ENCODE assay signal across 15 cellular contexts in genomic region chr3:55000946-55001345, GRCh38.
DNase-seq lines count a peak whose midpoint lies in the region; ATAC-seq and TF ChIP-seq lines count a peak whose summit lies in the region.
"Had no signal": no experiment of that assay in that cellular context is flagged by ENCODE, and none has a peak within 500 bp of the region (broad histone marks: within the 10 kb centered on the region; RNA-seq: fewer than 3 reads in every experiment).

No MANE protein-coding gene starts in this region.

- no peaks in the 10 kb centered on the region for H3K36me3 ChIP-seq in parathyroid adenoma (ENCODE audit: control insufficient read depth, insufficient read depth, low read length)
- no peaks in the 10 kb centered on the region for H3K36me3 ChIP-seq in aorta (ENCODE audit: control insufficient read depth in 1 of 2, insufficient read depth in 2 of 2, low read length in 1 of 2)
- H3K36me3 ChIP-seq: BE2C had no signal

- H3K27ac ChIP-seq in parathyroid adenoma: peak overlapping the region; percentile 29
- H3K27ac ChIP-seq in aorta (ENCODE audit: low read depth in 1 of 2, low read length in 2 of 2): no peak overlapping the region

- ATAC-seq in aorta (ENCODE audit: low FRiP score): no peak
- ATAC-seq: GM12878, Right ventricle myocardium inferior had no signal

- H3K9ac ChIP-seq in parathyroid adenoma: no peak overlapping the region

- H3K9me3 Mint-ChIP-seq in glutamatergic neuron (ENCODE audit: unreplicated experiment) (peaks cover 3% of the 10 kb centered on the region), nephron progenitor cell (no peaks in the 10 kb centered on the region), HFFc6 (no peaks in the 10 kb centered on the region)

- DNase-seq in LHCN-M2 (ENCODE audit: low read depth) (peak; percentile 39), amniotic epithelial cell (ENCODE audit: low read depth) (peak; percentile 23), glutamatergic neuron (no peak), nephron progenitor cell (no peak), HFFc6 (no peak), NCI-H526 treated with DMSO at 0.1 percent for 48 hours (lab: John Stamatoyannopoulos, UW) (no peak), aorta (no peak)
- DNase-seq: DND-41, NCI-H1694, NCI-H526 had no signal

- H3K27me3 Mint-ChIP-seq in glutamatergic neuron (ENCODE audit: unreplicated experiment): peaks cover 2% of the 10 kb centered on the region
- peaks cover 7% of the 10 kb centered on the region for H3K27me3 Mint-ChIP-seq in nephron progenitor cell (ENCODE audit: low read depth, poor library complexity)
- H3K27me3 Mint-ChIP-seq in HFFc6 (ENCODE audit: insufficient read depth): peaks cover 2% of the 10 kb centered on the region; the same call in 1 of the 2 replicates
- H3K27me3 Mint-ChIP-seq: IgD-negative memory B cell had no signal

- H3K9me3 ChIP-seq in parathyroid adenoma (ENCODE audit: control insufficient read depth, low read length): no peaks in the 10 kb centered on the region
- H3K9me3 ChIP-seq in aorta (ENCODE audit: control insufficient read depth, low read length): no peaks in the 10 kb centered on the region
- H3K9me3 ChIP-seq: BE2C had no signal

- H3K36me3 Mint-ChIP-seq in glutamatergic neuron (ENCODE audit: unreplicated experiment): no peaks in the 10 kb centered on the region
- no peaks in the 10 kb centered on the region for H3K36me3 Mint-ChIP-seq in nephron progenitor cell (ENCODE audit: low read depth)
- H3K36me3 Mint-ChIP-seq in HFFc6 (ENCODE audit: low read depth): no peaks in the 10 kb centered on the region
- H3K36me3 Mint-ChIP-seq: IgD-negative memory B cell had no signal

- H3K27me3 ChIP-seq in parathyroid adenoma (ENCODE audit: control insufficient read depth, insufficient read depth, low read length) (no peaks in the 10 kb centered on the region), aorta (ENCODE audit: control insufficient read depth in 1 of 2, insufficient read depth in 2 of 2, low read length in 1 of 2) (no peaks in the 10 kb centered on the region)
- H3K27me3 ChIP-seq: BE2C had no signal

- H2AFZ ChIP-seq in parathyroid adenoma: no peak overlapping the region

- 85% methylated on average over 4 of the region's 4 CpGs for WGBS in aorta, 2 donors

- H3K27ac Mint-ChIP-seq in glutamatergic neuron (ENCODE audit: unreplicated experiment) (peak overlapping the region; percentile 67), nephron progenitor cell (no peak overlapping the region), HFFc6 (no peak overlapping the region)

- no peak overlapping the region for H3K4me2 ChIP-seq in parathyroid adenoma (ENCODE audit: low read length)

- no peaks in the 10 kb centered on the region for H3K79me2 ChIP-seq in parathyroid adenoma

- intact Hi-C loops in aorta (cut with DNase I): no loop called here

- H3K4me1 Mint-ChIP-seq in glutamatergic neuron (ENCODE audit: low read depth, unreplicated experiment) (peaks cover 14% of the 10 kb centered on the region), nephron progenitor cell (peaks cover 52% of the 10 kb centered on the region), HFFc6 (ENCODE audit: low read depth) (peaks cover 27% of the 10 kb centered on the region)
- H3K4me1 Mint-ChIP-seq: IgD-negative memory B cell had no signal

- H3K4me3 ChIP-seq in parathyroid adenoma (ENCODE audit: low read depth, low read length) (no peak overlapping the region), aorta (ENCODE audit: low read length in 2 of 2) (no peak overlapping the region)
- H3K4me3 ChIP-seq: GM12878 had no signal

- H3K4me1 ChIP-seq in parathyroid adenoma: peaks cover 19% of the 10 kb centered on the region
- peaks cover 2 to 3% of the 10 kb centered on the region in 2 donors for H3K4me1 ChIP-seq in aorta (ENCODE audit: control insufficient read depth in 1 of 2, insufficient read depth in 2 of 2, low read length in 2 of 2)

- no peak overlapping the region for H3K4me3 Mint-ChIP-seq in glutamatergic neuron (ENCODE audit: unreplicated experiment)
- no peak overlapping the region for H3K4me3 Mint-ChIP-seq in nephron progenitor cell
- H3K4me3 Mint-ChIP-seq in HFFc6: no peak overlapping the region
- H3K4me3 Mint-ChIP-seq: IgD-negative memory B cell had no signal

- TF ChIP-seq CTCF in glutamatergic neuron (IDR thresholded peaks at IDR 0.05; ENCODE audit: partially characterized antibody, unreplicated experiment) (no peak), parathyroid adenoma (IDR thresholded peaks at IDR 0.05) (no peak), nephron progenitor cell (IDR thresholded peaks at IDR 0.05) (no peak), HFFc6 (IDR thresholded peaks at IDR 0.05) (no peak)

Comparison
In these comparisons a context has a peak if more than half of its experiments do, and no peak if none do; other contexts are left out.
1. DNase-seq: peak in LHCN-M2 (single experiment) and amniotic epithelial cell (single experiment); none in glutamatergic neuron (single experiment), nephron progenitor cell (single experiment), HFFc6 (single experiment), NCI-H526 treated with DMSO at 0.1 percent for 48 hours (single experiment) and aorta (0 of 2).